ENCODE assay signal across 1 cellular context in the genomic region with DNA sequence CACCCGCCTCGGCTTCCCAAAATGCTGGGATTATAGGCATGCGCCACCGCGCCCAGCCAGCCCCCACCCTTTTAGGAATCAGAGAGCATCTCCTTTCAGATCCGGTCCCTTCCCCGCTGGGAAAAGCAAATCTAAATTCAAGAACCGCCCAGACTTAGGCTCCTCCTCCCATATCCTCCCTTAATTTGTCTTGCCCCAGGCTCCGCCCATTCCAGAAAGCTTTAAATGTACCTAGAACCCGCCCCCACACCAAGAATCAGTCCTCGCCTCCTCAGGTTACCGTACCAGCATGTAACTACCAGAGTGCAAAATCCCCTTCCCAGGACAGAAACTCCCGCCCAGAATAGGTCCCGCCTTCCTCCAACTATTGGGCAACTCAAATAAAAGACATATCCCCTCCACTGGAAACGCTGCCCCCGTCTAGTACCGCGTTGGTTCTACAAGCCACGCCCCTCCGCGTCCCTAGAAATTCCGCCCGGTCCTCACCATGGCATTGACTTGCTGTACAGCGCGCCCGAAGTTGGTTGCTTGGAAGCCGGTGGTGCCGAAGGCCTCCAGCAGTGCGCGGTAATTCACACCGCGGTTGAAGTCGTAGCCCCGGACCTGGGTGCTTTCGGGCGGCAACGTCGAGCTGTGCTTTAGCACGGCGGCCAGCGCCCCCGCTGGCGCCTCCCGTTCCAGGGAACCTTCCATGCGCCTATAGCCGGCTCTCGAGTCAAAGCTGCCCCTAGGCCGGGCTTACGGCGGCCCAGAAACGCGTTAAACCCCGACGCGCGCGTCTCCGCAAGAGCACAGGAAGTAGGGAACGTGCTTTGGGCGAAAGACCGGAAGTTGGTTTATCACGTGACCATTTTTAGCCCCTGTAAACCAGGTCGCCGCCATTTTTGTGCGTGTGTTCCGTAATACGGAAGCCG.
A peak's percentile ranks its signal among the peaks of the same experiment; 100 is the strongest.
TF ChIP-seq lines count a peak whose summit lies in the region.

Gene DHPS, minus strand, starts transcription at position 807 of the 914 bp plus-strand sequence. Its CDS starts 114 bp downstream, at position 693.

TF ChIP-seq in HepG2, 621 proteins besides CTCF, POLR2A, EP300 and RAD21 (continued from another document and continues in another):
- TF ChIP-seq BATF2 (CRISPR knock-in tag; IDR thresholded peaks at IDR 0.05) (no peak), MEIS2 (CRISPR knock-in tag; IDR thresholded peaks at IDR 0.05) (0 out of 2 replicates have a peak, but pooled peaks have one; percentile 18), TERF1 (CRISPR knock-in tag; IDR thresholded peaks at IDR 0.05) (peak; percentile 39; the same call in 1 of the 2 replicates), NFKB2 (CRISPR knock-in tag; IDR thresholded peaks at IDR 0.05; ENCODE audit: borderline replicate concordance) (peak; percentile 81; the same call in 1 of the 2 replicates), MED1 (CRISPR knock-in tag; IDR thresholded peaks at IDR 0.05) (no peak), U2AF2 (IDR thresholded peaks at IDR 0.05; ENCODE audit: low read depth, low read length) (0 out of 2 replicates have a peak, but pooled peaks have one; percentile 56), ZNF446 (CRISPR knock-in tag; IDR thresholded peaks at IDR 0.05) (0 out of 2 replicates have a peak, but pooled peaks have one; percentile 56), RARA (CRISPR knock-in tag; IDR thresholded peaks at IDR 0.05) (0 out of 2 replicates have a peak, but pooled peaks have one; percentile 3), ZMYM4 (CRISPR knock-in tag; IDR thresholded peaks at IDR 0.05) (peak; percentile 66; the same call in 1 of the 2 replicates), ZNF543 (CRISPR knock-in tag; IDR thresholded peaks at IDR 0.05) (0 out of 2 replicates have a peak, but pooled peaks have one; percentile 57), HDAC2 (CRISPR knock-in tag; IDR thresholded peaks at IDR 0.05) (peak; percentile 50; the same call in 1 of the 2 replicates), ETV6 (CRISPR knock-in tag; conservative IDR thresholded peaks at IDR 0.05) (no peak), DR1 (CRISPR knock-in tag; IDR thresholded peaks at IDR 0.05) (peak; percentile 88), FLYWCH1 (CRISPR knock-in tag; IDR thresholded peaks at IDR 0.05) (no peak), MED8 (CRISPR knock-in tag; IDR thresholded peaks at IDR 0.05; ENCODE audit: insufficient replicate concordance) (peak; percentile 9), SRY (CRISPR knock-in tag; IDR thresholded peaks at IDR 0.05) (peak; percentile 86; the same call in 1 of the 2 replicates), HNRNPUL1 (IDR thresholded peaks at IDR 0.05; ENCODE audit: low read depth, low read length) (no peak), NRL (CRISPR knock-in tag; IDR thresholded peaks at IDR 0.05; ENCODE audit: borderline replicate concordance) (peak; percentile 54; the same call in 1 of the 2 replicates), RFX5 (IDR thresholded peaks at IDR 0.05; ENCODE audit: low read depth, low read length) (no peak), MBNL3 (CRISPR knock-in tag; conservative IDR thresholded peaks at IDR 0.05) (no peak), CEBPG (CRISPR knock-in tag; IDR thresholded peaks at IDR 0.05) (peak; percentile 91), ZNF747 (CRISPR knock-in tag; IDR thresholded peaks at IDR 0.05; ENCODE audit: borderline replicate concordance) (peak; percentile 82; the same call in 1 of the 2 replicates), HNF4A (CRISPR knock-in tag; IDR thresholded peaks at IDR 0.05) (peak; percentile 15; the same call in 1 of the 2 replicates), ATF1 (CRISPR knock-in tag; IDR thresholded peaks at IDR 0.05) (peak; percentile 62; the same call in 1 of the 2 replicates), ELF3 (CRISPR knock-in tag; IDR thresholded peaks at IDR 0.05) (peak; percentile 36; the same call in 1 of the 2 replicates), AGO1 (IDR thresholded peaks at IDR 0.05; ENCODE audit: low read depth, low read length, poor library complexity, severe bottlenecking) (peak; percentile 87), BORCS8-MEF2B (CRISPR knock-in tag; IDR thresholded peaks at IDR 0.05) (peak; percentile 52), ATF7 (IDR thresholded peaks at IDR 0.05) (no peak), ATF7 (CRISPR knock-in tag; IDR thresholded peaks at IDR 0.05) (no peak), SIX1 (CRISPR knock-in tag; IDR thresholded peaks at IDR 0.05; ENCODE audit: borderline replicate concordance) (peak; percentile 8; the same call in 1 of the 2 replicates), IRF2 (CRISPR knock-in tag; IDR thresholded peaks at IDR 0.05) (peak; percentile 47), MIER3 (CRISPR knock-in tag; IDR thresholded peaks at IDR 0.05; ENCODE audit: borderline replicate concordance) (0 out of 2 replicates have a peak, but pooled peaks have one; percentile 25), ZXDC (CRISPR knock-in tag; IDR thresholded peaks at IDR 0.05) (no peak), MYC (CRISPR knock-in tag; IDR thresholded peaks at IDR 0.05; ENCODE audit: borderline replicate concordance) (peak; percentile 72), KDM2A (CRISPR knock-in tag; IDR thresholded peaks at IDR 0.05; ENCODE audit: borderline replicate concordance, low read depth) (peak; percentile 97), ZNF792 (CRISPR knock-in tag; IDR thresholded peaks at IDR 0.05) (peak; percentile 67; the same call in 1 of the 2 replicates), PHF8 (CRISPR knock-in tag; IDR thresholded peaks at IDR 0.05) (peak; percentile 87), ZNF274 (CRISPR knock-in tag; IDR thresholded peaks at IDR 0.05) (no peak; the same call in 1 of the 2 replicates), SNAPC2 (CRISPR knock-in tag; IDR thresholded peaks at IDR 0.05) (no peak), ZNF841 (CRISPR knock-in tag; IDR thresholded peaks at IDR 0.05; ENCODE audit: borderline replicate concordance) (0 out of 2 replicates have a peak, but pooled peaks have one; percentile 65), ZNF232 (CRISPR knock-in tag; IDR thresholded peaks at IDR 0.05; ENCODE audit: borderline replicate concordance) (peak; percentile 69; the same call in 1 of the 2 replicates), ZNF703 (CRISPR knock-in tag; IDR thresholded peaks at IDR 0.05; ENCODE audit: borderline replicate concordance) (peak; percentile 74; the same call in 1 of the 2 replicates), ETV5 (CRISPR knock-in tag; IDR thresholded peaks at IDR 0.05; ENCODE audit: borderline replicate concordance) (peak; percentile 59; the same call in 1 of the 2 replicates), RBM39 (IDR thresholded peaks at IDR 0.05; ENCODE audit: low read depth, low read length, poor library complexity, severe bottlenecking) (peak; percentile 78), HMGXB4 (CRISPR knock-in tag; IDR thresholded peaks at IDR 0.05; ENCODE audit: borderline replicate concordance in 1 of 2, low read depth in 1 of 2) (peak in 1 of 2 experiments; percentile 42; a peak in 1 of 4 replicates), MLLT10 (CRISPR knock-in tag; IDR thresholded peaks at IDR 0.05) (no peak), FOXO1 (CRISPR knock-in tag; IDR thresholded peaks at IDR 0.05) (peak; percentile 30; the same call in 1 of the 2 replicates), MAF1 (CRISPR knock-in tag; IDR thresholded peaks at IDR 0.05; ENCODE audit: borderline replicate concordance) (0 out of 2 replicates have a peak, but pooled peaks have one; percentile 38), KLF6 (CRISPR knock-in tag; IDR thresholded peaks at IDR 0.05) (peak; percentile 46; the same call in 1 of the 2 replicates), ZSCAN29 (CRISPR knock-in tag; conservative IDR thresholded peaks at IDR 0.05) (peak; percentile 49; the same call in 1 of the 2 replicates), AKAP8 (CRISPR knock-in tag; IDR thresholded peaks at IDR 0.05) (no peak), ZNF773 (CRISPR knock-in tag; IDR thresholded peaks at IDR 0.05; ENCODE audit: borderline replicate concordance) (0 out of 2 replicates have a peak, but pooled peaks have one; percentile 82), SMYD3 (CRISPR knock-in tag; IDR thresholded peaks at IDR 0.05) (0 out of 2 replicates have a peak, but pooled peaks have one; percentile 70), HNF4G (IDR thresholded peaks at IDR 0.05; ENCODE audit: borderline replicate concordance, low read depth, low read length) (no peak), HNF4G (CRISPR knock-in tag; IDR thresholded peaks at IDR 0.05; ENCODE audit: borderline replicate concordance, low read depth) (no peak)
- TF ChIP-seq, protein P1, sequence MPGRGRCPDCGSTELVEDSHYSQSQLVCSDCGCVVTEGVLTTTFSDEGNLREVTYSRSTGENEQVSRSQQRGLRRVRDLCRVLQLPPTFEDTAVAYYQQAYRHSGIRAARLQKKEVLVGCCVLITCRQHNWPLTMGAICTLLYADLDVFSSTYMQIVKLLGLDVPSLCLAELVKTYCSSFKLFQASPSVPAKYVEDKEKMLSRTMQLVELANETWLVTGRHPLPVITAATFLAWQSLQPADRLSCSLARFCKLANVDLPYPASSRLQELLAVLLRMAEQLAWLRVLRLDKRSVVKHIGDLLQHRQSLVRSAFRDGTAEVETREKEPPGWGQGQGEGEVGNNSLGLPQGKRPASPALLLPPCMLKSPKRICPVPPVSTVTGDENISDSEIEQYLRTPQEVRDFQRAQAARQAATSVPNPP (CRISPR knock-in tag; IDR thresholded peaks at IDR 0.05) = 0 out of 2 replicates have a peak, but pooled peaks have one; percentile 59
- TF ChIP-seq, protein P2, sequence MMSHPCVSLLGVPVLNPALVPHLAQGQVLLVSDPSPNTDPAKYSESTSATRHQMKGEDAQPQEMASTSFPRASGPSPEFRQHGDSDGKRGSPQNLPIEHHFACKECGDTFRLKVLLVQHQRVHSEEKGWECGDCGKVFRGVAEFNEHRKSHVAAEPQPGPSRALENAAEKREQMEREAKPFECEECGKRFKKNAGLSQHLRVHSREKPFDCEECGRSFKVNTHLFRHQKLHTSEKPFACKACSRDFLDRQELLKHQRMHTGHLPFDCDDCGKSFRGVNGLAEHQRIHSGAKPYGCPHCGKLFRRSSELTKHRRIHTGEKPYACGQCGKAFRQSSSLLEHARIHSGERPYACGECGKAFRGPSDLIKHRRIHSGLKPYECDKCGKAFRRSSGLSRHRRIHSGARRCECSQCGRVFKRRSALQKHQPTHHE (CRISPR knock-in tag; IDR thresholded peaks at IDR 0.05; ENCODE audit: borderline replicate concordance) = 0 out of 2 replicates have a peak, but pooled peaks have one; percentile 58
- TF ChIP-seq, protein P3, sequence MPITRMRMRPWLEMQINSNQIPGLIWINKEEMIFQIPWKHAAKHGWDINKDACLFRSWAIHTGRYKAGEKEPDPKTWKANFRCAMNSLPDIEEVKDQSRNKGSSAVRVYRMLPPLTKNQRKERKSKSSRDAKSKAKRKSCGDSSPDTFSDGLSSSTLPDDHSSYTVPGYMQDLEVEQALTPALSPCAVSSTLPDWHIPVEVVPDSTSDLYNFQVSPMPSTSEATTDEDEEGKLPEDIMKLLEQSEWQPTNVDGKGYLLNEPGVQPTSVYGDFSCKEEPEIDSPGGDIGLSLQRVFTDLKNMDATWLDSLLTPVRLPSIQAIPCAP (CRISPR knock-in tag; IDR thresholded peaks at IDR 0.05; ENCODE audit: low read depth) = no peak
- TF ChIP-seq, protein P4, sequence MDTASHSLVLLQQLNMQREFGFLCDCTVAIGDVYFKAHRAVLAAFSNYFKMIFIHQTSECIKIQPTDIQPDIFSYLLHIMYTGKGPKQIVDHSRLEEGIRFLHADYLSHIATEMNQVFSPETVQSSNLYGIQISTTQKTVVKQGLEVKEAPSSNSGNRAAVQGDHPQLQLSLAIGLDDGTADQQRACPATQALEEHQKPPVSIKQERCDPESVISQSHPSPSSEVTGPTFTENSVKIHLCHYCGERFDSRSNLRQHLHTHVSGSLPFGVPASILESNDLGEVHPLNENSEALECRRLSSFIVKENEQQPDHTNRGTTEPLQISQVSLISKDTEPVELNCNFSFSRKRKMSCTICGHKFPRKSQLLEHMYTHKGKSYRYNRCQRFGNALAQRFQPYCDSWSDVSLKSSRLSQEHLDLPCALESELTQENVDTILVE (CRISPR knock-in tag; IDR thresholded peaks at IDR 0.05) = peak; percentile 32; the same call in 1 of the 2 replicates
